ENCODE assay signal across 15 cellular contexts in genomic region chr2:168624028-168624427, GRCh38.
"Had no signal": no experiment of that assay in that cellular context is flagged by ENCODE, and none has a peak within 500 bp of the region (broad histone marks: within the 10 kb centered on the region; RNA-seq: fewer than 3 reads in every experiment).

No MANE protein-coding gene starts in this region.

- ATAC-seq: activated CD8-positive, alpha-beta T cell treated with anti-CD3 and anti-CD28 coated beads for 36 hours; activated T-cell treated with anti-CD3 and anti-CD28 coated beads, Interleukin-2, amount 50 U/mL, for 4 hours; gastroesophageal sphincter; left lobe of liver; psoas muscle; sciatic nerve; stimulated activated naive CD8-positive, alpha-beta T cell treated with anti-CD3 and anti-CD28 coated beads, Interleukin-15, amount 100 ng/mL, for 72 hours had no signal

- H3K4me3 ChIP-seq: gastroesophageal sphincter, neural progenitor cell, psoas muscle, spleen had no signal

- H3K9ac ChIP-seq: neural progenitor cell had no signal

- H3K36me3 ChIP-seq: gastroesophageal sphincter, neural progenitor cell, spleen had no signal

- DNase-seq: activated B cell treated with CpG ODN at 0.5 μM for 24 hours; activated CD4-positive, alpha-beta T cell treated with anti-CD3 and anti-CD28 coated beads for 48 hours; activated CD8-positive, alpha-beta T cell treated with anti-CD3 and anti-CD28 coated beads for 36 hours; activated gamma-delta T cell; activated T-cell treated with anti-CD3 and anti-CD28 coated beads, Interleukin-2, amount 50 U/mL, for 4 hours; amniotic stem cell; islet precursor cell; naive B cell; psoas muscle; spleen; stimulated activated naive CD8-positive, alpha-beta T cell treated with anti-CD3 and anti-CD28 coated beads, Interleukin-15, amount 100 ng/mL, for 72 hours had no signal

- H2AFZ ChIP-seq: neural progenitor cell had no signal

- H3K27me3 ChIP-seq: gastroesophageal sphincter, neural progenitor cell, spleen had no signal

- H3K27ac ChIP-seq: gastroesophageal sphincter, neural progenitor cell, psoas muscle, spleen had no signal

- H3K4me2 ChIP-seq: neural progenitor cell had no signal

- H3K9me3 ChIP-seq: gastroesophageal sphincter, psoas muscle, spleen had no signal

- H3K4me1 ChIP-seq: psoas muscle had no signal
